In genomic region chr7:135207739-135208416, GRCh38 we compare ENCODE assay signal across 1 cellular context.
A peak's percentile ranks its signal among the peaks of the same experiment; 100 is the strongest.
TF ChIP-seq lines count a peak whose summit lies in the region.

No MANE protein-coding gene starts in this region.

TF ChIP-seq in GM12878, 131 proteins besides CTCF, POLR2A, EP300 and RAD21 (continues in another document):
- TF ChIP-seq CBX5 (IDR thresholded peaks at IDR 0.05; ENCODE audit: low read depth) (no peak), EZH2 (IDR thresholded peaks at IDR 0.05; ENCODE audit: borderline replicate concordance, control insufficient read depth, low read depth, low read length) (no peak), RUNX3 (IDR thresholded peaks at IDR 0.05; ENCODE audit: low read length) (no peak), SMC3 (IDR thresholded peaks at IDR 0.05; ENCODE audit: borderline replicate concordance, low read length) (no peak), BCL3 (IDR thresholded peaks at IDR 0.05; ENCODE audit: borderline replicate concordance, insufficient read depth, low read depth, low read length, poor library complexity, severe bottlenecking) (no peak), CEBPZ (IDR thresholded peaks at IDR 0.05; ENCODE audit: low read depth, low read length) (no peak), CHD1 (IDR thresholded peaks at IDR 0.05; ENCODE audit: low read depth, low read length) (0 out of 2 replicates have a peak, but pooled peaks have one; percentile 65), IKZF1 (conservative IDR thresholded peaks at IDR 0.05) (peak; percentile 64; the same call in 1 of the 2 replicates), PKNOX1 (IDR thresholded peaks at IDR 0.05) (peak; percentile 95), SMAD5 (IDR thresholded peaks at IDR 0.05; ENCODE audit: low read depth) (no peak), E2F8 (IDR thresholded peaks at IDR 0.05; ENCODE audit: low read depth, partially characterized antibody) (no peak), CREM (IDR thresholded peaks at IDR 0.05; ENCODE audit: low read depth) (no peak), SIX5 (IDR thresholded peaks at IDR 0.05; ENCODE audit: low read depth, low read length, severe bottlenecking) (no peak), ZNF622 (IDR thresholded peaks at IDR 0.05) (no peak), PBX3 (IDR thresholded peaks at IDR 0.05; ENCODE audit: insufficient replicate concordance, low read depth, low read length) (peak; percentile 86), CHD4 (IDR thresholded peaks at IDR 0.05) (no peak), HSF1 (IDR thresholded peaks at IDR 0.05; ENCODE audit: low read depth, low read length) (no peak; the same call in 1 of the 2 replicates), KAT2A (conservative IDR thresholded peaks at IDR 0.05; ENCODE audit: control insufficient read depth, low read depth, low read length) (no peak), NR2F1 (conservative IDR thresholded peaks at IDR 0.05) (no peak), TAF1 (IDR thresholded peaks at IDR 0.05; ENCODE audit: borderline replicate concordance, low read depth, low read length) (no peak), MTA2 (IDR thresholded peaks at IDR 0.05; ENCODE audit: low read depth) (no peak), IKZF2 (IDR thresholded peaks at IDR 0.05) (peak; percentile 34 to 40; a peak in 3 of 4 replicates), TCF3 (IDR thresholded peaks at IDR 0.05; ENCODE audit: borderline replicate concordance, insufficient read depth, low read depth, low read length) (no peak), RELB (IDR thresholded peaks at IDR 0.05; ENCODE audit: low read depth) (no peak), ZNF207 (IDR thresholded peaks at IDR 0.05; ENCODE audit: borderline replicate concordance) (no peak), MEF2A (IDR thresholded peaks at IDR 0.05; ENCODE audit: insufficient read depth, low read depth, low read length) (no peak), SIN3A (IDR thresholded peaks at IDR 0.05; ENCODE audit: low read depth, low read length) (no peak), MLLT1 (IDR thresholded peaks at IDR 0.05) (no peak), ATF3 (IDR thresholded peaks at IDR 0.05; ENCODE audit: borderline replicate concordance, extremely low read depth, low read depth, low read length) (no peak), ZNF24 (IDR thresholded peaks at IDR 0.05) (no peak), ZBTB4 (CRISPR knock-in tag; IDR thresholded peaks at IDR 0.05) (no peak), SMARCA5 (IDR thresholded peaks at IDR 0.05) (no peak), IRF3 (IDR thresholded peaks at IDR 0.05) (no peak), PAX8 (IDR thresholded peaks at IDR 0.05) (no peak), NR2C2 (IDR thresholded peaks at IDR 0.05; ENCODE audit: borderline replicate concordance, control insufficient read depth, insufficient read length, low read depth) (no peak), TCF7 (IDR thresholded peaks at IDR 0.05; ENCODE audit: borderline replicate concordance) (no peak)
